8 cellular contexts compared by ENCODE assay signal in the genomic region with DNA sequence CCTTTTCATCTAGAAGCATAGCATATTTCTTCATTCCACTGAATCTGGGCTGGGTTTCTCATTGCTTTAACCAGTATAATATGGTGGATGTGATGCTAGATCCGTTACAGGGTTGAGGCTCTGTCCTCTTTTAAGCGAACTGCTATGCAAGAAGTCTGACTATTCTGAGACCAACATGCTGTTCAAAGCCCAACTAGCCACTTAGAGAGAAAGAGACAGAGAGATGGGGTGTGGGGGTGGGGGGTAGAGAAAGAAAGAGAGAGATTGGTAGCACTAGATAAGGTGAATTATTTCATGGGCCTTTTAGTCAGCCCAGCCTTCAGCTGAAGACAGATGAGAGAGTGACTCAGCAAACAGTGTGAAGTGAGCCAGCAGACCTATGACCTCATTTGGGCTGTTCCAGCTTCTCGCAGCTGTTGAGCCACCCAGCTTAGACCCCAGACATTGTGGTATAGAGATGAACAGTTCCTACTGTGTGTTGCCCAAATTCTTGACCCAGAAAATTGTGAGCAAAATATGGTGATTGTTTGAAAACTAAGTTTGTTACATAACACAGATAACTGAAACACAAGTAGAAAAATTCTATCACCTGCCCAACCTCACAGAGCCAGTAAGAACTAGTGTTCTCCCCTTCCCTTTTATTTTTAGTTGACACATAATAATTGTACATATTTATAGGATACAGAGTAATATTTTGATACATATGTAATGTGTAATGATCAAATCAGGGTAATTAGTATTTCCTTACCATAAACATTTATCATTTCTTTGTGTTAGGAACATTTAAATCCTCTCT. TPM values are rescaled to one million over a fixed set of nuclear protein-coding genes. Genes with fewer than 3 reads are reported as not detected.
A peak's percentile ranks its signal among the peaks of the same experiment; 100 is the strongest.
DNase-seq lines count a peak whose midpoint lies in the region; ATAC-seq and TF ChIP-seq lines count a peak whose summit lies in the region.

No MANE protein-coding gene starts in this region.

- H3K36me3 ChIP-seq in HUES6 (ENCODE audit: control insufficient read depth, insufficient read depth, low read length), result no peaks in the 10 kb centered on the region
- H3K36me3 ChIP-seq in psoas muscle (ENCODE audit: insufficient read depth in 1 of 2, low read depth in 1 of 2), result no peaks in the 10 kb centered on the region

- no peak overlapping the region for H3K4me3 Mint-ChIP-seq in glutamatergic neuron (ENCODE audit: unreplicated experiment)
- no peak overlapping the region for H3K4me3 Mint-ChIP-seq in CD4-positive, alpha-beta T cell

- peak overlapping the region; percentile 22 for H3K9ac ChIP-seq in HUES6 (ENCODE audit: low read length)

- H3K27ac Mint-ChIP-seq in glutamatergic neuron (ENCODE audit: unreplicated experiment), result peak overlapping the region; percentile 81
- H3K27ac Mint-ChIP-seq in CD4-positive, alpha-beta T cell, result no peak overlapping the region

- intact Hi-C loops in psoas muscle (cut with DNase I), result no loop called here
- intact Hi-C loops in CD4-positive, alpha-beta T cell (cut with DNase I, micrococcal nuclease), result no loop called here

- H3K9me3 ChIP-seq in HUES6 (ENCODE audit: control insufficient read depth, insufficient read depth, low read depth, low read length), result peaks cover 3% of the 10 kb centered on the region; the same call in 1 of the 2 replicates
- no peaks in the 10 kb centered on the region for H3K9me3 ChIP-seq in psoas muscle
- peaks cover 4% of the 10 kb centered on the region for H3K9me3 ChIP-seq in CD4-positive, alpha-beta T cell (ENCODE audit: control insufficient read depth, low read length)

- peak; percentile 18 for DNase-seq in G401 (ENCODE audit: low spot score)
- DNase-seq in SW480 (ENCODE audit: low spot score), result peak; percentile 58
- peak; percentile 34 for DNase-seq in glutamatergic neuron
- DNase-seq in psoas muscle, result peak; percentile 27 to 53
- DNase-seq in CD4-positive, alpha-beta T cell, result no peak
- no peak for DNase-seq in KG1 (lab: John Stamatoyannopoulos, UW)

- H3K27me3 ChIP-seq in HUES6 (ENCODE audit: control insufficient read depth, insufficient read depth, low read length), result no peaks in the 10 kb centered on the region
- H3K27me3 ChIP-seq in psoas muscle (ENCODE audit: insufficient read depth in 3 of 3, low read length in 2 of 3), result no peaks in the 10 kb centered on the region
- H3K27me3 ChIP-seq in CD4-positive, alpha-beta T cell (ENCODE audit: control insufficient read depth, insufficient read depth, low read length), result no peaks in the 10 kb centered on the region

- H3K4me3 ChIP-seq in HUES6 (ENCODE audit: low read depth, low read length), result no peak overlapping the region
- H3K4me3 ChIP-seq in psoas muscle, result no peak overlapping the region

- in situ Hi-C loops in G401 (cut with HindIII; ENCODE audit: low sequenced_read_pairs), result no loop called here

- peaks cover 23% of the 10 kb centered on the region for H3K4me1 ChIP-seq in HUES6 (ENCODE audit: control insufficient read depth, insufficient read depth, low read length)
- peaks cover 13% of the 10 kb centered on the region for H3K4me1 ChIP-seq in psoas muscle

- WGBS in psoas muscle, 3 donors, result 58 to 65% (median 65%) methylated on average over 3 of the region's 3 CpGs

- H3K27me3 Mint-ChIP-seq in glutamatergic neuron (ENCODE audit: unreplicated experiment), result peaks cover 3% of the 10 kb centered on the region
- H3K27me3 Mint-ChIP-seq in CD4-positive, alpha-beta T cell, result no peaks in the 10 kb centered on the region

- peak overlapping the region; percentile 76; the same call in 1 of the 2 replicates for H3K27ac ChIP-seq in HUES6 (ENCODE audit: low read depth, low read length)
- H3K27ac ChIP-seq in psoas muscle, result peak overlapping the region; percentile 30
- no peak overlapping the region for H3K27ac ChIP-seq in CD4-positive, alpha-beta T cell (ENCODE audit: low read depth, low read length)

- H3K9me3 Mint-ChIP-seq in glutamatergic neuron (ENCODE audit: unreplicated experiment), result peaks cover 1% of the 10 kb centered on the region
- H3K9me3 Mint-ChIP-seq in CD4-positive, alpha-beta T cell, result peaks cover 6% of the 10 kb centered on the region

- H3K36me3 Mint-ChIP-seq in glutamatergic neuron (ENCODE audit: unreplicated experiment), result peaks cover 8% of the 10 kb centered on the region
- no peaks in the 10 kb centered on the region for H3K36me3 Mint-ChIP-seq in CD4-positive, alpha-beta T cell (ENCODE audit: low read depth)

- CTCF ChIA-PET in CD4-positive, alpha-beta T cell (lab: Charles Lee), result no interaction called here

- ATAC-seq in GM21529 (IDR thresholded peaks at IDR 0.05; ENCODE audit: unreplicated experiment) (peak; percentile 83), psoas muscle (peak; percentile 93 to 99 (median 99))
- ATAC-seq in CD4-positive, alpha-beta T cell (ENCODE audit: poor library complexity), result no peak

- H3K4me1 Mint-ChIP-seq in glutamatergic neuron (ENCODE audit: low read depth, unreplicated experiment), result peaks cover 12% of the 10 kb centered on the region
- H3K4me1 Mint-ChIP-seq in CD4-positive, alpha-beta T cell (ENCODE audit: low read depth), result no peaks in the 10 kb centered on the region

- TF ChIP-seq CTCF in glutamatergic neuron (IDR thresholded peaks at IDR 0.05; ENCODE audit: partially characterized antibody, unreplicated experiment) (no peak), psoas muscle (IDR thresholded peaks at IDR 0.05) (no peak)
- TF ChIP-seq CTCF in CD4-positive, alpha-beta T cell (IDR thresholded peaks at IDR 0.05), result no peak

- POLR2A ChIA-PET in CD4-positive, alpha-beta T cell (lab: Charles Lee), result no interaction called here

RNA-seq across cellular contexts. Expression of gene PRKACB, which starts 40.7 kb away (rescaled TPM):
- total RNA-seq in G401 (2014; rRNA removed; shearing (Covaris generic)), result 7.5 and 15.5 TPM in 2 replicates
- 11.2 TPM for total RNA-seq in glutamatergic neuron (ENCODE audit: unreplicated experiment)
- 10 to 100 TPM in 3 of 4 donors, 1 to 10 TPM in 1; 4.9 to 24.5 (median 13.6) TPM for total RNA-seq in psoas muscle
- polyA plus RNA-seq in psoas muscle, result 1 to 10 TPM; 2.6 to 4.9 (median 3.3) TPM
- 10 to 100 TPM; 49.7 to 52.4 TPM for total RNA-seq in CD4-positive, alpha-beta T cell

Comparison
In these comparisons a context has a peak if more than half of its experiments do, and no peak if none do; other contexts are left out.
1. DNase-seq: peak in G401 (single experiment), SW480 (single experiment), glutamatergic neuron (single experiment) and psoas muscle (2 of 2); none in CD4-positive, alpha-beta T cell (0 of 10) and KG1 (single experiment).